In the genomic region with DNA sequence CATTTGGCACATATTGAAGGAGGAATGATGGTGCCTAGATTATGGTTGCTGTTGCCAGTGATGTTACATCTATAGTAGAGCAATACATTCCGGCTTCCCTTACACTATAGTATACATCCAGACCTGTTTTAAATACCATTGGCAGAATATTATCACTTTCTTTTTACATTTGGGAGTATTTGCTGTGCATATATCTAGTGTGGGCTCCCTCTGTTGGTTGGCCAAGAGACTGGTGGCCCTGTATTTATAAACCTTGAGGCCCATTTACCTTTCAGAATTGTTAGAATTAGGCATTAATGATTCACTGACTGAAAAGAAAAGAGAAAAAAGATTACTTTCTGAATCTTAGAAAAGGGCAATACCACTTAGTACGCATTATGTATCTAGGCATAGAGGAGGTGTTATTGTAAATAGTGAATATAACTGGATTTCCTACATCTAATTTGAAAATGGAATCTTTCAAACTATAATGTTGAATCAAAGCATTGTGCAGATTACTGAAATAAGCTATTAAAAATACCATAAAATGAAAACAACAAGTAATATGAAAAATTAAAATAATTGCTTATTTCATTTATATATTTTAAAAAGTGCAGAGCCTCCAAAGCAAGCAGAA, we compare ENCODE assay signal across 9 cellular contexts.
DNase-seq lines count a peak whose midpoint lies in the region; ATAC-seq, FAIRE-seq and TF ChIP-seq lines count a peak whose summit lies in the region.
"Had no signal": no experiment of that assay in that cellular context is flagged by ENCODE, and none has a peak within 500 bp of the region (broad histone marks: within the 10 kb centered on the region; RNA-seq: fewer than 3 reads in every experiment).

No MANE protein-coding gene starts in this region.

- no peaks in the 10 kb centered on the region for H3K9me3 Mint-ChIP-seq in activated T-helper 1 cell treated with anti-CD3 and anti-CD28 coated beads, Interleukin-12 subunit alpha, Interleukin-12 subunit beta, Interleukin-2, Interleukin-4 antibody, amounts not matched to agents 30 ng/mL and 10 ng/mL and 1 ng/mL, durations not matched to agents 14 hours and 24 hours and 36 hours

- H3K27ac Mint-ChIP-seq in activated T-helper 1 cell treated with anti-CD3 and anti-CD28 coated beads, Interleukin-12 subunit alpha, Interleukin-12 subunit beta, Interleukin-2, Interleukin-4 antibody, amounts not matched to agents 30 ng/mL and 10 ng/mL and 1 ng/mL, durations not matched to agents 14 hours and 24 hours and 36 hours, result no peak overlapping the region

- DNase-seq in SJCRH30 (peak; percentile 12 to 38), iPS-NIHi7 (ENCODE audit: extremely low spot score) (peak; percentile 10), NCI-H1436 (lab: John Stamatoyannopoulos, UW) (no peak), urothelium cell line (ENCODE audit: low spot score) (no peak), caudate nucleus (lab: John Stamatoyannopoulos, UW) (no peak)
- DNase-seq in activated T-helper 1 cell treated with anti-CD3 and anti-CD28 coated beads, Interleukin-12 subunit alpha, Interleukin-12 subunit beta, Interleukin-2, Interleukin-4 antibody, amounts not matched to agents 30 ng/mL and 10 ng/mL and 1 ng/mL, durations not matched to agents 14 hours and 24 hours and 36 hours (ENCODE audit: low spot score), result no peak

- no peaks in the 10 kb centered on the region for H3K9me3 ChIP-seq in SJCRH30 (replicated peaks)

- H3K36me3 ChIP-seq in SJCRH30, result no peaks in the 10 kb centered on the region

- H3K27me3 Mint-ChIP-seq in activated T-helper 1 cell treated with anti-CD3 and anti-CD28 coated beads, Interleukin-12 subunit alpha, Interleukin-12 subunit beta, Interleukin-2, Interleukin-4 antibody, amounts not matched to agents 30 ng/mL and 10 ng/mL and 1 ng/mL, durations not matched to agents 14 hours and 24 hours and 36 hours (ENCODE audit: insufficient read depth), result peaks cover 2% of the 10 kb centered on the region

- no peaks in the 10 kb centered on the region for H3K27me3 ChIP-seq in SJCRH30

- no peaks in the 10 kb centered on the region for H3K36me3 Mint-ChIP-seq in activated T-helper 1 cell treated with anti-CD3 and anti-CD28 coated beads, Interleukin-12 subunit alpha, Interleukin-12 subunit beta, Interleukin-2, Interleukin-4 antibody, amounts not matched to agents 30 ng/mL and 10 ng/mL and 1 ng/mL, durations not matched to agents 14 hours and 24 hours and 36 hours (ENCODE audit: low read depth)

- H3K4me3 ChIP-seq in SJCRH30, result no peak overlapping the region
- H3K4me3 ChIP-seq: SK-N-MC had no signal

- H3K4me3 Mint-ChIP-seq in activated T-helper 1 cell treated with anti-CD3 and anti-CD28 coated beads, Interleukin-12 subunit alpha, Interleukin-12 subunit beta, Interleukin-2, Interleukin-4 antibody, amounts not matched to agents 30 ng/mL and 10 ng/mL and 1 ng/mL, durations not matched to agents 14 hours and 24 hours and 36 hours, result no peak overlapping the region

- FAIRE-seq in urothelium cell line (lab: Jason Lieb, UNC), result no peak

- no peaks in the 10 kb centered on the region for H3K4me1 Mint-ChIP-seq in activated T-helper 1 cell treated with anti-CD3 and anti-CD28 coated beads, Interleukin-12 subunit alpha, Interleukin-12 subunit beta, Interleukin-2, Interleukin-4 antibody, amounts not matched to agents 30 ng/mL and 10 ng/mL and 1 ng/mL, durations not matched to agents 14 hours and 24 hours and 36 hours (ENCODE audit: low read depth)

- H3K27ac ChIP-seq in SJCRH30, result peak overlapping the region; percentile 53
- H3K27ac ChIP-seq in caudate nucleus (ENCODE audit: low read depth, low read length), result no peak overlapping the region
- H3K27ac ChIP-seq: SK-N-MC had no signal

- H3K4me1 ChIP-seq in SJCRH30, result 0 out of 2 replicates have a peak, but pooled peaks cover 5% of the 10 kb centered on the region

- peak; percentile 42 for ATAC-seq in HG02610 (IDR thresholded peaks at IDR 0.05; ENCODE audit: unreplicated experiment)

- peak; percentile 41 for TF ChIP-seq CTCF in GM12873 (IDR thresholded peaks at IDR 0.05; ENCODE audit: insufficient read depth, low read depth, low read length, missing control alignments)

- intact Hi-C loops in activated T-helper 1 cell treated with anti-CD3 and anti-CD28 coated beads, Interleukin-12 subunit alpha, Interleukin-12 subunit beta, Interleukin-2, Interleukin-4 antibody, amounts not matched to agents 30 ng/mL and 10 ng/mL and 1 ng/mL, durations not matched to agents 14 hours and 24 hours and 36 hours (cut with micrococcal nuclease), result loop anchor here (5.0 to 10.0 kb wide), 3 partner anchors 236 to 834 kb away; no protein-coding TSS in a partner anchor

Comparison
In these comparisons a context has a peak if more than half of its experiments do, and no peak if none do; other contexts are left out.
1. DNase-seq: peak in SJCRH30 (2 of 2) and iPS-NIHi7 (single experiment); none in NCI-H1436 (single experiment), urothelium cell line (single experiment), caudate nucleus (0 of 61) and activated T-helper 1 cell treated with anti-CD3 and anti-CD28 coated beads, Interleukin-12 subunit alpha, Interleukin-12 subunit beta, Interleukin-2, Interleukin-4 antibody, amounts not matched to agents 30 ng/mL and 10 ng/mL and 1 ng/mL, durations not matched to agents 14 hours and 24 hours and 36 hours (single experiment).